9 cellular contexts compared by ENCODE assay signal in the genomic region with DNA sequence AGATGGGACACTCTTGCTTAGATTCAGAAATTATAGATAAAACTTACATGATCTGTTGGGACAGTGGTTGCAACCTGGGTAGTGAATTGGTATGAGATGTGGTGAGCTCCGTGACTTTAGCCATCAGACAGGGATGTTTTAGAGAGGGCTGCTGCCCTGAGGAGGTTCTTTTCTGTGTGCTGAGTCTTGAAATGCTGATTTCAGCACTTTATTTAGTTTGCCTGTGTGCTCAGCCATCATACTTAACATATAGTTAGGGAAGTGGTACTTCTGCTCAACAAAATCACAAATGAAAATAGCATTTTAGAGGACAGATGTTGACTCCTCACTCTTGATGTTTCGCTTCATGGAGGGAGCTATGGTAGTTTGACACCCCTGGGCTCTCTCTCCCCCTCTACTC.
"Had no signal": no experiment of that assay in that cellular context is flagged by ENCODE, and none has a peak within 500 bp of the region (broad histone marks: within the 10 kb centered on the region; RNA-seq: fewer than 3 reads in every experiment).

No MANE protein-coding gene starts in this region.

- H3K27ac ChIP-seq: GM23248, HL-60 had no signal

- H3K4me3 ChIP-seq: GM23248, HAP-1 had no signal

- H2AFZ ChIP-seq: GM23248 had no signal

- H3K36me3 ChIP-seq: HAP-1 had no signal

- H3K9ac ChIP-seq: GM23248 had no signal

- H3K9me3 ChIP-seq: HAP-1 had no signal

- DNase-seq: GM23248, GOT3, H7, HFFc6, Kasumi-1, KG1 had no signal

- H3K4me1 ChIP-seq: HAP-1 had no signal

- ATAC-seq: HCT116 had no signal
